ENCODE assay signal across 25 cellular contexts in genomic region chr3:169082634-169083033, GRCh38.
"Had no signal": no experiment of that assay in that cellular context is flagged by ENCODE, and none has a peak within 500 bp of the region (broad histone marks: within the 10 kb centered on the region; RNA-seq: fewer than 3 reads in every experiment).

No MANE protein-coding gene starts in this region.

- H3K27ac ChIP-seq: coronary artery, esophagus muscularis mucosa, foreskin keratinocyte, gastroesophageal sphincter, heart left ventricle, hepatocyte, left ventricle myocardium inferior, lower lobe of right lung had no signal

- H3K4me3 ChIP-seq: coronary artery, dorsolateral prefrontal cortex, esophagus muscularis mucosa, gastroesophageal sphincter, heart left ventricle, hepatocyte, left ventricle myocardium inferior, lower lobe of right lung, mucosa of descending colon had no signal

- FAIRE-seq: colon, endothelial cell of umbilical vein, frontal cortex, kidney had no signal

- H3K4me2 ChIP-seq: hepatocyte had no signal

- H3K4me3 Mint-ChIP-seq: immature natural killer cell, mesothelial cell of epicardium had no signal

- H3K27me3 ChIP-seq: esophagus muscularis mucosa, foreskin keratinocyte, gastroesophageal sphincter, heart left ventricle, hepatocyte had no signal

- DNase-seq: dermis blood vessel endothelial cell; dorsolateral prefrontal cortex; effector CD4-positive, alpha-beta T cell; effector memory CD4-positive, alpha-beta T cell; foreskin keratinocyte; heart left ventricle; hypothalamus; immature natural killer cell; islet precursor cell; kidney; kidney glomerular epithelial cell; left colon; left ventricle myocardium inferior; lower lobe of right lung; mesenchymal stem cell; mucosa of descending colon had no signal

- H3K36me3 Mint-ChIP-seq: immature natural killer cell, mesothelial cell of epicardium had no signal

- H3K4me1 ChIP-seq: heart left ventricle, left ventricle myocardium inferior, lower lobe of right lung had no signal

- H3K27ac Mint-ChIP-seq: immature natural killer cell, mesothelial cell of epicardium had no signal

- H2AFZ ChIP-seq: hepatocyte had no signal

- H3K4me1 Mint-ChIP-seq: immature natural killer cell had no signal

- ATAC-seq: foreskin keratinocyte, gastroesophageal sphincter, heart left ventricle, left lobe of liver, lower lobe of right lung, mucosa of descending colon had no signal

- H3K9me3 Mint-ChIP-seq: mesothelial cell of epicardium had no signal

- H3K9me3 ChIP-seq: esophagus muscularis mucosa, gastroesophageal sphincter, heart left ventricle, left ventricle myocardium inferior, lower lobe of right lung, mucosa of descending colon had no signal

- H3K79me2 ChIP-seq: hepatocyte had no signal
